20 cellular contexts compared by ENCODE assay signal in the genomic region with DNA sequence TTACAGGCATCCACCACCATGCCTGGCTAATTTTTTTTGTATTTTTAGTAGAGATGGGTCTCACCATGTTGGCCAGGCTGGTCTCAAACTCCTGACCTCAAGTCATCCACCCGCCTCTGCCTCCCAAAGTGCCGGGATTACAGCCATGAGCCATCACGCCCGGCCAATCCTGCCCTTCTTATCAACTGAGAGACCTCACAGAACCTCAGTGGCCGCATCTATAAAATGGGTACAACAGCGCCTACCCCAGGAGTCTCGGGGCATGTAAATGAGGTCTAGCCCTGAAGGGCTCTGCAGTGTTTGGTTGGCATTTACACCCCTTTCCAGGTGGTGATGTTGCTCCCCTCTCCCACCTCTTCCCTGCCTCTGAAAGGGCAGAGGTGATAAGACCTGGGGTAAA. TPM values are rescaled to one million over a fixed set of nuclear protein-coding genes. Genes with fewer than 3 reads are reported as not detected.
DNase-seq lines count a peak whose midpoint lies in the region; ATAC-seq, FAIRE-seq and TF ChIP-seq lines count a peak whose summit lies in the region.
"Had no signal": no experiment of that assay in that cellular context is flagged by ENCODE, and none has a peak within 500 bp of the region (broad histone marks: within the 10 kb centered on the region; RNA-seq: fewer than 3 reads in every experiment).

No MANE protein-coding gene starts in this region.

- H3K79me2 ChIP-seq in HepG2 (ENCODE audit: insufficient read depth, low read length): no peaks in the 10 kb centered on the region

- no peaks in the 10 kb centered on the region for H4K20me1 ChIP-seq in HepG2 (ENCODE audit: insufficient read depth, low read length)

- POLR2A ChIA-PET in HepG2 (lab: Yijun Ruan, JAX): no interaction called here

- intact Hi-C loops in HepG2 (cut with micrococcal nuclease; ENCODE audit: unreplicated experiment) (no loop called here), right lobe of liver (cut with DNase I) (no loop called here)

- peaks cover 0 to 10% of the 10 kb centered on the region in 2 experiments; a peak in 3 of 5 replicates for H3K27me3 ChIP-seq in HepG2 (ENCODE audit: control insufficient read depth in 1 of 2, insufficient read depth in 2 of 2, low read length in 2 of 2)
- H3K27me3 ChIP-seq in right lobe of liver: no peaks in the 10 kb centered on the region
- H3K27me3 ChIP-seq: Peyer's patch, SJCRH30 had no signal

- ATAC-seq in HepG2 (no peak), right lobe of liver (no peak), HG03457 (IDR thresholded peaks at IDR 0.05; ENCODE audit: unreplicated experiment) (no peak), GM19452 (IDR thresholded peaks at IDR 0.05; ENCODE audit: unreplicated experiment) (no peak)
- ATAC-seq: activated T-cell treated with anti-CD3 and anti-CD28 coated beads, Interleukin-2, amount 50 U/mL, for 72 hours had no signal

- TF ChIP-seq CTCF in HepG2 (CRISPR knock-in tag; IDR thresholded peaks at IDR 0.05) (no peak), right lobe of liver (IDR thresholded peaks at IDR 0.05) (no peak)

- CTCF ChIA-PET in HepG2 (lab: Yijun Ruan, JAX; ENCODE audit: low intra/inter-chr PET ratio, low total read pairs): no interaction called here

- H3K36me3 ChIP-seq in HepG2 (replicated peaks in 1 of 2; ENCODE audit: control insufficient read depth in 1 of 2, insufficient read depth in 2 of 2, low read length in 2 of 2) (no peaks in the 10 kb centered on the region), right lobe of liver (no peaks in the 10 kb centered on the region)
- H3K36me3 ChIP-seq: Peyer's patch, SJCRH30 had no signal

- 70% methylated on average over 7 of the region's 7 CpGs for WGBS in HepG2 (ENCODE audit: low lambda C conversion rate)
- 89% methylated on average over 5 of the region's 7 CpGs for WGBS in right lobe of liver (ENCODE audit: insufficient coverage, low coverage, low lambda C conversion rate, missing lambda C conversion rate)

- FAIRE-seq in HepG2 (lab: Jason Lieb, UNC): no peak
- FAIRE-seq: D721Med, endometrium, TTC549 had no signal

- H3K4me1 ChIP-seq in HepG2 (ENCODE audit: insufficient read depth, low read length): 0 out of 2 replicates have a peak, but pooled peaks cover 15% of the 10 kb centered on the region
- no peaks in the 10 kb centered on the region for H3K4me1 ChIP-seq in right lobe of liver
- H3K4me1 ChIP-seq: Peyer's patch had no signal

- no TSS peak for BruUV-seq in HepG2 (replicated peaks; lab: Mats Ljungman, UMichigan)

- TF ChIP-seq EP300 in HepG2 (IDR thresholded peaks at IDR 0.05; ENCODE audit: low read depth in 2 of 2, low read length in 2 of 2) (no peak), HepG2 (CRISPR knock-in tag; IDR thresholded peaks at IDR 0.05; ENCODE audit: borderline replicate concordance) (no peak)

- no peak overlapping the region for H3K9ac ChIP-seq in HepG2 (ENCODE audit: insufficient read depth, low read depth, low read length)

- H3K9me3 ChIP-seq in HepG2 (ENCODE audit: low read length) (no peaks in the 10 kb centered on the region), right lobe of liver (no peaks in the 10 kb centered on the region)
- H3K9me3 ChIP-seq: Peyer's patch, SJCRH30, tibial artery had no signal

- no peak overlapping the region for H3K4me2 ChIP-seq in HepG2 (ENCODE audit: low read depth, low read length)

- no peak for DNase-seq in HepG2 (ENCODE audit: low spot score)
- DNase-seq in right lobe of liver: no peak
- DNase-seq in cerebellar cortex (ENCODE audit: low spot score): peak; percentile 3
- no peak for DNase-seq in NCI-H2029 (lab: John Stamatoyannopoulos, UW)
- DNase-seq: activated naive CD4-positive, alpha-beta T cell treated with anti-CD3 and anti-CD28 coated beads, Interleukin-2, amount 10 ng/mL, durations not matched to agents 7 days and 5 days; activated T-cell treated with anti-CD3 and anti-CD28 coated beads, Interleukin-2, amount 50 U/mL, for 72 hours; amygdala; cortex of kidney; EL; NK-92 treated with Interleukin-12 subunit alpha and Interleukin-12 subunit beta, amount 100 ng/mL, for 24 hours; Peyer's patch; SJCRH30; T-helper 1 cell; tibial artery had no signal

- H2AFZ ChIP-seq in HepG2 (ENCODE audit: low read length): no peak overlapping the region

- H3K4me3 ChIP-seq in HepG2 (replicated peaks in 1 of 3; ENCODE audit: insufficient read depth in 1 of 3, low read depth in 2 of 3, low read length in 3 of 3): no peak overlapping the region
- H3K4me3 ChIP-seq in right lobe of liver: no peak overlapping the region
- H3K4me3 ChIP-seq: Peyer's patch, SJCRH30, tibial artery had no signal

- H3K27ac ChIP-seq in HepG2 (ENCODE audit: extremely low read length, insufficient read depth, low read length): no peak overlapping the region
- H3K27ac ChIP-seq in right lobe of liver: no peak overlapping the region
- H3K27ac ChIP-seq: HL-60, Peyer's patch, SJCRH30, tibial artery had no signal

- TF ChIP-seq POLR2A in HepG2 (IDR thresholded peaks at IDR 0.05; ENCODE audit: insufficient read depth in 1 of 2, low read depth in 2 of 2, low read length in 2 of 2): no peak
- TF ChIP-seq POLR2A in right lobe of liver (IDR thresholded peaks at IDR 0.05): no peak

- in situ Hi-C loops in HepG2 (cut with HindIII; ENCODE audit: extremely low pct_ligation_motif_present, low pct_unique_long_range_greater_than_20kb): no loop called here

- TF ChIP-seq RAD21 in HepG2 (CRISPR knock-in tag; IDR thresholded peaks at IDR 0.05): no peak

RNA-seq across cellular contexts. Expression of gene SYNGR1, which starts 11.7 kb away (rescaled TPM):
- total RNA-seq in HepG2 (2016; rRNA removed; fragmentation: Illumina TruSeq; extraction: Trizol) (0.27 TPM in 1 of 2 replicates, not detected in the other), right lobe of liver (1 to 10 TPM in 5 of 6 experiments, under 1 TPM in 1; 0.74 to 3.2 (median 2.2) TPM)
- 0.71 TPM in 2 replicates for total RNA-seq in HepG2 (2016; cell fraction: cytosol; rRNA removed; fragmentation: Illumina TruSeq; extraction: Trizol; ENCODE audit: low read depth)
- total RNA-seq in HepG2 (2016; cell fraction: insoluble cytoplasmic fraction; rRNA removed; fragmentation: Illumina TruSeq; extraction: Trizol): 0.21 and 0.39 TPM in 2 replicates
- 0.19 and 0.48 TPM in 2 replicates for total RNA-seq in HepG2 (2016; cell fraction: membrane; rRNA removed; fragmentation: Illumina TruSeq; extraction: Trizol)
- 0.25 TPM in 1 of 2 replicates, not detected in the other for total RNA-seq in HepG2 (2016; cell fraction: nucleus; rRNA removed; fragmentation: Illumina TruSeq; extraction: Trizol)
- polyA plus RNA-seq in HepG2 (2011; rRNA removed): 2.7 and 3.3 TPM in 2 replicates
- polyA plus RNA-seq in HepG2 (2011; cell fraction: cytosol; rRNA removed): 2.1 and 3.4 TPM in 2 replicates
- 4.6 and 7.5 TPM in 2 replicates for polyA plus RNA-seq in HepG2 (2011; cell fraction: nucleus; rRNA removed)
- 2.1 and 2.8 TPM in 2 replicates for polyA plus RNA-seq in HepG2 (2012)
- polyA plus RNA-seq in HepG2 (2016; cell fraction: cytosol; fragmentation: Illumina TruSeq; extraction: Trizol; ENCODE audit: low read depth): 1.6 and 1.8 TPM in 2 replicates
- polyA plus RNA-seq in HepG2 (2016; cell fraction: insoluble cytoplasmic fraction; fragmentation: Illumina TruSeq; extraction: Trizol; ENCODE audit: low read depth): 0.53 and 1.0 TPM in 2 replicates
- polyA plus RNA-seq in HepG2 (2016; cell fraction: membrane; fragmentation: Illumina TruSeq; extraction: Trizol; ENCODE audit: low read depth): 0.81 and 1.6 TPM in 2 replicates
- 1.7 and 2.3 TPM in 2 replicates for polyA plus RNA-seq in HepG2 (2016; cell fraction: nucleus; fragmentation: Illumina TruSeq; extraction: Trizol; ENCODE audit: insufficient read depth, low read depth)
- polyA minus RNA-seq in HepG2 (2011; rRNA and poly(A)+ RNA removed; ENCODE audit: low replicate concordance): 0.82 and 3.0 TPM in 2 replicates
- 1.2 TPM in 1 of 2 replicates, not detected in the other for polyA minus RNA-seq in HepG2 (2011; cell fraction: cytosol; rRNA and poly(A)+ RNA removed)
- polyA minus RNA-seq in HepG2 (2011; cell fraction: nucleus; rRNA and poly(A)+ RNA removed): 0.77 and 1.6 TPM in 2 replicates

RNA-seq across cellular contexts. Expression of gene TAB1, which starts 38.1 kb away (rescaled TPM):
- total RNA-seq in HepG2 (2016; rRNA removed; fragmentation: Illumina TruSeq; extraction: Trizol) (12.8 and 14.3 TPM in 2 replicates), right lobe of liver (10 to 100 TPM in 4 of 6 experiments, 1 to 10 TPM in 2; 8.9 to 17.0 (median 11.1) TPM)
- 2.3 and 2.9 TPM in 2 replicates for total RNA-seq in HepG2 (2016; cell fraction: cytosol; rRNA removed; fragmentation: Illumina TruSeq; extraction: Trizol; ENCODE audit: low read depth)
- total RNA-seq in HepG2 (2016; cell fraction: insoluble cytoplasmic fraction; rRNA removed; fragmentation: Illumina TruSeq; extraction: Trizol): 11.6 and 13.1 TPM in 2 replicates
- 4.8 and 4.9 TPM in 2 replicates for total RNA-seq in HepG2 (2016; cell fraction: membrane; rRNA removed; fragmentation: Illumina TruSeq; extraction: Trizol)
- 11.8 and 13.5 TPM in 2 replicates for total RNA-seq in HepG2 (2016; cell fraction: nucleus; rRNA removed; fragmentation: Illumina TruSeq; extraction: Trizol)
- 15.9 and 22.2 TPM in 2 replicates for polyA plus RNA-seq in HepG2 (2011; rRNA removed)
- polyA plus RNA-seq in HepG2 (2011; cell fraction: cytosol; rRNA removed): 11.2 and 19.2 TPM in 2 replicates
- polyA plus RNA-seq in HepG2 (2011; cell fraction: nucleus; rRNA removed): 47.3 and 47.9 TPM in 2 replicates
- polyA plus RNA-seq in HepG2 (2012): 12.7 and 15.0 TPM in 2 replicates
- 1.2 and 1.7 TPM in 2 replicates for polyA plus RNA-seq in HepG2 (2016; cell fraction: cytosol; fragmentation: Illumina TruSeq; extraction: Trizol; ENCODE audit: low read depth)
- 11.3 and 13.8 TPM in 2 replicates for polyA plus RNA-seq in HepG2 (2016; cell fraction: insoluble cytoplasmic fraction; fragmentation: Illumina TruSeq; extraction: Trizol; ENCODE audit: low read depth)
- polyA plus RNA-seq in HepG2 (2016; cell fraction: membrane; fragmentation: Illumina TruSeq; extraction: Trizol; ENCODE audit: low read depth): 3.3 and 3.4 TPM in 2 replicates
- 22.8 and 23.0 TPM in 2 replicates for polyA plus RNA-seq in HepG2 (2016; cell fraction: nucleus; fragmentation: Illumina TruSeq; extraction: Trizol; ENCODE audit: insufficient read depth, low read depth)
- polyA minus RNA-seq in HepG2 (2011; rRNA and poly(A)+ RNA removed; ENCODE audit: low replicate concordance): 12.7 and 34.2 TPM in 2 replicates
- 9.8 and 12.7 TPM in 2 replicates for polyA minus RNA-seq in HepG2 (2011; cell fraction: cytosol; rRNA and poly(A)+ RNA removed)
- 14.4 and 15.1 TPM in 2 replicates for polyA minus RNA-seq in HepG2 (2011; cell fraction: nucleus; rRNA and poly(A)+ RNA removed)

RNA-seq across cellular contexts. Expression of gene RPL3, which starts 42.1 kb away (rescaled TPM):
- total RNA-seq in HepG2 (2016; rRNA removed; fragmentation: Illumina TruSeq; extraction: Trizol) (1,051 and 1,499 TPM in 2 replicates), right lobe of liver (100 to 1,000 TPM; 648 to 905 (median 743) TPM)
- total RNA-seq in HepG2 (2016; cell fraction: cytosol; rRNA removed; fragmentation: Illumina TruSeq; extraction: Trizol; ENCODE audit: low read depth): 1,087 and 1,361 TPM in 2 replicates
- total RNA-seq in HepG2 (2016; cell fraction: insoluble cytoplasmic fraction; rRNA removed; fragmentation: Illumina TruSeq; extraction: Trizol): 1,096 and 1,452 TPM in 2 replicates
- total RNA-seq in HepG2 (2016; cell fraction: membrane; rRNA removed; fragmentation: Illumina TruSeq; extraction: Trizol): 2,264 and 2,553 TPM in 2 replicates
- 614 and 672 TPM in 2 replicates for total RNA-seq in HepG2 (2016; cell fraction: nucleus; rRNA removed; fragmentation: Illumina TruSeq; extraction: Trizol)
- polyA plus RNA-seq in HepG2 (2011; rRNA removed): 3,218 and 3,279 TPM in 2 replicates
- polyA plus RNA-seq in HepG2 (2011; cell fraction: cytosol; rRNA removed): 5,445 and 6,556 TPM in 2 replicates
- polyA plus RNA-seq in HepG2 (2011; cell fraction: nucleus; rRNA removed): 1,725 and 2,021 TPM in 2 replicates
- polyA plus RNA-seq in HepG2 (2012): 2,306 and 3,237 TPM in 2 replicates
- polyA plus RNA-seq in HepG2 (2016; cell fraction: cytosol; fragmentation: Illumina TruSeq; extraction: Trizol; ENCODE audit: low read depth): 2,660 and 3,068 TPM in 2 replicates
- 2,953 and 3,012 TPM in 2 replicates for polyA plus RNA-seq in HepG2 (2016; cell fraction: insoluble cytoplasmic fraction; fragmentation: Illumina TruSeq; extraction: Trizol; ENCODE audit: low read depth)
- 4,441 and 4,891 TPM in 2 replicates for polyA plus RNA-seq in HepG2 (2016; cell fraction: membrane; fragmentation: Illumina TruSeq; extraction: Trizol; ENCODE audit: low read depth)
- 1,802 and 1,847 TPM in 2 replicates for polyA plus RNA-seq in HepG2 (2016; cell fraction: nucleus; fragmentation: Illumina TruSeq; extraction: Trizol; ENCODE audit: insufficient read depth, low read depth)
- 2,170 and 2,278 TPM in 2 replicates for polyA minus RNA-seq in HepG2 (2011; rRNA and poly(A)+ RNA removed; ENCODE audit: low replicate concordance)
- 946 and 956 TPM in 2 replicates for polyA minus RNA-seq in HepG2 (2011; cell fraction: cytosol; rRNA and poly(A)+ RNA removed)
- 510 and 805 TPM in 2 replicates for polyA minus RNA-seq in HepG2 (2011; cell fraction: nucleus; rRNA and poly(A)+ RNA removed)
